2 cellular contexts compared by ENCODE assay signal in the genomic region with DNA sequence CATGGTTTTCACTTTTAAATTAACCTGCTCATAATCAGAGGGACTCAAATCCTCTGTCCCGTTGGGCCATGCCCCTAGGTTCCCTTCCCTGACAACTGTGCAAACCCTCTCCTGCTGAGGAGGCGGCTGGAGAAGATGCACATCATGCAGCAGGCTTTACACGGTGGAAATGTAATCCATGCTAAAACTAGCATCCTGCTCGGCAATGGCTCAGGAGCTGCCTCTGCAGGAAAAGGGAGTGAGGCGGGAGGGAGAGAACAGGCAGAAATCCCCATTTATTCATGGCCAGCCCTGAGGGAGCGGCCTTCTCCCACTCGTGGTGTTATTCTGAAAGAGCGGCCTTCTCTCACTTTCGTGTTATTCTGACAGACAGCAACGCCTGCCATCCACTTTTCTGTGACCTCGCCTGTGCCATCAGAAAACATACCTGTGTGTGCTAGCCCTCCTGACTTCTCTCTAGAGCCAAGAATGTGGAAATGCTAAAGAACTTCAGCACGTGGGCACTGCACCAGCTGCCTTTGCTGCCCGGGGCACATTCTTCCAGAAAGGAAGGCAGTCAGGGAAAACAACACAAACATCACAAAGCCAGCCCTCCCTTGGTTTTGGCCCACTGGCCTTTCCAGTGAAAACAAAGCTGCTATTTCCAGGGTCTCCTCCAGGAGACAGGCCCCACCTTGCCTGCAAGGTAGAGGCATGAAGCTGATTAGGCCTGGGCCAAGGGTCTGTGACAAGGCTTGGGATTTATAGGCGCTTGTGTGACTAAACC.
A peak's percentile ranks its signal among the peaks of the same experiment; 100 is the strongest.
TF ChIP-seq lines count a peak whose summit lies in the region.

No MANE protein-coding gene starts in this region.

TF ChIP-seq in liver, 16 proteins besides CTCF, POLR2A, EP300 and RAD21:
- TF ChIP-seq, protein P1, sequence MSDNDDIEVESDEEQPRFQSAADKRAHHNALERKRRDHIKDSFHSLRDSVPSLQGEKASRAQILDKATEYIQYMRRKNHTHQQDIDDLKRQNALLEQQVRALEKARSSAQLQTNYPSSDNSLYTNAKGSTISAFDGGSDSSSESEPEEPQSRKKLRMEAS (IDR thresholded peaks at IDR 0.05), result peak; percentile 96
- TF ChIP-seq HNF4G (IDR thresholded peaks at IDR 0.05), result peak; percentile 29
- peak; percentile 63 for TF ChIP-seq REST (IDR thresholded peaks at IDR 0.05)
- peak; percentile 75 for TF ChIP-seq ZBTB33 (IDR thresholded peaks at IDR 0.05)
- TF ChIP-seq YY1 (IDR thresholded peaks at IDR 0.05), result peak; percentile 82
- peak in 1 of 2 donors; percentile 35 for TF ChIP-seq GABPA (IDR thresholded peaks at IDR 0.05 in 1 of 2, conservative IDR thresholded peaks at IDR 0.05 in 1 of 2)
- TF ChIP-seq SP1 (IDR thresholded peaks at IDR 0.05), result peak; percentile 69
- peak; percentile 59 to 88 for TF ChIP-seq HNF4A (conservative IDR thresholded peaks at IDR 0.05)
- TF ChIP-seq EGR1 (IDR thresholded peaks at IDR 0.05; ENCODE audit: low read depth in 2 of 2), result peak in 1 of 2 donors; percentile 72
- TF ChIP-seq, protein P2, sequence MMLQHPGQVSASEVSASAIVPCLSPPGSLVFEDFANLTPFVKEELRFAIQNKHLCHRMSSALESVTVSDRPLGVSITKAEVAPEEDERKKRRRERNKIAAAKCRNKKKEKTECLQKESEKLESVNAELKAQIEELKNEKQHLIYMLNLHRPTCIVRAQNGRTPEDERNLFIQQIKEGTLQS (IDR thresholded peaks at IDR 0.05), result no peak
- peak; percentile 13 for TF ChIP-seq FOXA2 (IDR thresholded peaks at IDR 0.05)
- TF ChIP-seq TAF1 (conservative IDR thresholded peaks at IDR 0.05), result no peak
- TF ChIP-seq JUND (IDR thresholded peaks at IDR 0.05), result peak in 1 of 2 donors; percentile 78
- TF ChIP-seq FOXA1 (IDR thresholded peaks at IDR 0.05), result peak; percentile 49
- no peak for TF ChIP-seq NR2F2 (IDR thresholded peaks at IDR 0.05)
- TF ChIP-seq RXRA (IDR thresholded peaks at IDR 0.05), result peak; percentile 73 to 95

TF ChIP-seq in HepG2, 621 proteins besides CTCF, POLR2A, EP300 and RAD21:
- TF ChIP-seq, protein P3, sequence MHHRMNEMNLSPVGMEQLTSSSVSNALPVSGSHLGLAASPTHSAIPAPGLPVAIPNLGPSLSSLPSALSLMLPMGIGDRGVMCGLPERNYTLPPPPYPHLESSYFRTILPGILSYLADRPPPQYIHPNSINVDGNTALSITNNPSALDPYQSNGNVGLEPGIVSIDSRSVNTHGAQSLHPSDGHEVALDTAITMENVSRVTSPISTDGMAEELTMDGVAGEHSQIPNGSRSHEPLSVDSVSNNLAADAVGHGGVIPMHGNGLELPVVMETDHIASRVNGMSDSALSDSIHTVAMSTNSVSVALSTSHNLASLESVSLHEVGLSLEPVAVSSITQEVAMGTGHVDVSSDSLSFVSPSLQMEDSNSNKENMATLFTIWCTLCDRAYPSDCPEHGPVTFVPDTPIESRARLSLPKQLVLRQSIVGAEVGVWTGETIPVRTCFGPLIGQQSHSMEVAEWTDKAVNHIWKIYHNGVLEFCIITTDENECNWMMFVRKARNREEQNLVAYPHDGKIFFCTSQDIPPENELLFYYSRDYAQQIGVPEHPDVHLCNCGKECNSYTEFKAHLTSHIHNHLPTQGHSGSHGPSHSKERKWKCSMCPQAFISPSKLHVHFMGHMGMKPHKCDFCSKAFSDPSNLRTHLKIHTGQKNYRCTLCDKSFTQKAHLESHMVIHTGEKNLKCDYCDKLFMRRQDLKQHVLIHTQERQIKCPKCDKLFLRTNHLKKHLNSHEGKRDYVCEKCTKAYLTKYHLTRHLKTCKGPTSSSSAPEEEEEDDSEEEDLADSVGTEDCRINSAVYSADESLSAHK (CRISPR knock-in tag; IDR thresholded peaks at IDR 0.05; ENCODE audit: borderline replicate concordance), result no peak
- TF ChIP-seq SSRP1 (CRISPR knock-in tag; IDR thresholded peaks at IDR 0.05), result no peak
- no peak for TF ChIP-seq BATF2 (CRISPR knock-in tag; IDR thresholded peaks at IDR 0.05)
- no peak for TF ChIP-seq ZBTB3 (CRISPR knock-in tag; IDR thresholded peaks at IDR 0.05; ENCODE audit: borderline replicate concordance, low read depth)
- TF ChIP-seq ZNF138 (CRISPR knock-in tag; IDR thresholded peaks at IDR 0.05; ENCODE audit: low read depth), result no peak
- TF ChIP-seq NFE2 (CRISPR knock-in tag; IDR thresholded peaks at IDR 0.05), result no peak
- no peak for TF ChIP-seq NFE2L1 (CRISPR knock-in tag; IDR thresholded peaks at IDR 0.05; ENCODE audit: borderline replicate concordance)
- TF ChIP-seq NFKB2 (CRISPR knock-in tag; IDR thresholded peaks at IDR 0.05; ENCODE audit: borderline replicate concordance), result no peak
- TF ChIP-seq RORA (CRISPR knock-in tag; IDR thresholded peaks at IDR 0.05), result no peak
- no peak for TF ChIP-seq PCBP2 (optimal IDR thresholded peaks at IDR 0.05; ENCODE audit: low read depth, low read length, poor library complexity, severe bottlenecking)
- TF ChIP-seq KDM6A (CRISPR knock-in tag; IDR thresholded peaks at IDR 0.05; ENCODE audit: low read depth), result no peak
- TF ChIP-seq TEAD2 (CRISPR knock-in tag; IDR thresholded peaks at IDR 0.05), result no peak
- TF ChIP-seq ZNF569 (CRISPR knock-in tag; IDR thresholded peaks at IDR 0.05; ENCODE audit: borderline replicate concordance), result no peak
- TF ChIP-seq ZNF749 (CRISPR knock-in tag; IDR thresholded peaks at IDR 0.05; ENCODE audit: borderline replicate concordance), result no peak
- TF ChIP-seq, protein P4, sequence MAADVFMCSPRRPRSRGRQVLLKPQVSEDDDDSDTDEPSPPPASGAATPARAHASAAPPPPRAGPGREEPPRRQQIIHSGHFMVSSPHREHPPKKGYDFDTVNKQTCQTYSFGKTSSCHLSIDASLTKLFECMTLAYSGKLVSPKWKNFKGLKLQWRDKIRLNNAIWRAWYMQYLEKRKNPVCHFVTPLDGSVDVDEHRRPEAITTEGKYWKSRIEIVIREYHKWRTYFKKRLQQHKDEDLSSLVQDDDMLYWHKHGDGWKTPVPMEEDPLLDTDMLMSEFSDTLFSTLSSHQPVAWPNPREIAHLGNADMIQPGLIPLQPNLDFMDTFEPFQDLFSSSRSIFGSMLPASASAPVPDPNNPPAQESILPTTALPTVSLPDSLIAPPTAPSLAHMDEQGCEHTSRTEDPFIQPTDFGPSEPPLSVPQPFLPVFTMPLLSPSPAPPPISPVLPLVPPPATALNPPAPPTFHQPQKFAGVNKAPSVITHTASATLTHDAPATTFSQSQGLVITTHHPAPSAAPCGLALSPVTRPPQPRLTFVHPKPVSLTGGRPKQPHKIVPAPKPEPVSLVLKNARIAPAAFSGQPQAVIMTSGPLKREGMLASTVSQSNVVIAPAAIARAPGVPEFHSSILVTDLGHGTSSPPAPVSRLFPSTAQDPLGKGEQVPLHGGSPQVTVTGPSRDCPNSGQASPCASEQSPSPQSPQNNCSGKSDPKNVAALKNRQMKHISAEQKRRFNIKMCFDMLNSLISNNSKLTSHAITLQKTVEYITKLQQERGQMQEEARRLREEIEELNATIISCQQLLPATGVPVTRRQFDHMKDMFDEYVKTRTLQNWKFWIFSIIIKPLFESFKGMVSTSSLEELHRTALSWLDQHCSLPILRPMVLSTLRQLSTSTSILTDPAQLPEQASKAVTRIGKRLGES (CRISPR knock-in tag; IDR thresholded peaks at IDR 0.05; ENCODE audit: borderline replicate concordance), result no peak
- TF ChIP-seq NFYC (CRISPR knock-in tag; IDR thresholded peaks at IDR 0.05), result no peak
